8 cellular contexts compared by ENCODE assay signal in the genomic region with DNA sequence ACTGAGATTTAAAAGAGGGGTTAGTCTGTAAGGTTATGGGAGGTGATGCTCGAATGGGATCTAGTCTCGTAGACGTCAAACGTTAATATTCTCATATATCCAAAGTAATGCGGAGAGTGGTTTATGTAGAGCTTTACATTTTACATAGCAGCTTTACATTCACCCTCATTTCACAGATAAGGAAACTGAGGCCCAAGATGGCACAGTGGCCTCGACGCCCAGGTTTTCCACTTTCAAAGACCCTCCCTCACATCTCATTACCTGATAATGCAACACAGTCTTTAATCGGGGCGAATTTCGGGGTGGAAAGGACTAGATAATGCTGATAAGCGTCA. TPM values are rescaled to one million over a fixed set of nuclear protein-coding genes. Genes with fewer than 3 reads are reported as not detected.
DNase-seq lines count a peak whose midpoint lies in the region; ATAC-seq and TF ChIP-seq lines count a peak whose summit lies in the region.

No MANE protein-coding gene starts in this region.

- H4K20me1 ChIP-seq in GM23248 (ENCODE audit: insufficient read depth), result no peaks in the 10 kb centered on the region

- H3K9me3 ChIP-seq in GM23248 (ENCODE audit: low read depth), result no peaks in the 10 kb centered on the region
- H3K9me3 ChIP-seq in WERI-Rb-1 (ENCODE audit: severe bottlenecking), result no peaks in the 10 kb centered on the region

- H3F3A ChIP-seq in GM23248 (ENCODE audit: insufficient read depth), result peaks cover 33% of the 10 kb centered on the region

- in situ Hi-C loops in GM23248 (cut with MboI), result no loop called here

- DNase-seq in GM23248 (peak; percentile 28), WERI-Rb-1 (no peak), foreskin fibroblast (no peak), skeletal muscle cell (ENCODE audit: low read depth) (no peak), medulla oblongata (ENCODE audit: extremely low spot score) (no peak)
- DNase-seq in activated effector memory CD4-positive, alpha-beta T cell treated with anti-CD3 and anti-CD28 coated beads, Interleukin-2, amount 50 U/mL, for 16 hours, result no peak

- H3K27ac ChIP-seq in GM23248, result peak overlapping the region; percentile 92
- H3K27ac ChIP-seq in WERI-Rb-1, result peak overlapping the region; percentile 95

- peak overlapping the region; percentile 99 for H3K9ac ChIP-seq in GM23248

- TF ChIP-seq CTCF in WERI-Rb-1 (IDR thresholded peaks at IDR 0.05; ENCODE audit: low read depth, low read length) (no peak), foreskin fibroblast (IDR thresholded peaks at IDR 0.05; ENCODE audit: low read depth, low read length) (no peak)

- H3K36me3 ChIP-seq in GM23248 (ENCODE audit: low read depth), result no peaks in the 10 kb centered on the region
- peaks cover 14% of the 10 kb centered on the region for H3K36me3 ChIP-seq in WERI-Rb-1

- peak overlapping the region; percentile 99 for H3K4me3 ChIP-seq in GM23248
- H3K4me3 ChIP-seq in WERI-Rb-1 (ENCODE audit: low read depth, low read length), result peak overlapping the region; percentile 95
- peak overlapping the region; percentile 71 to 94 for H3K4me3 ChIP-seq in foreskin fibroblast (ENCODE audit: low read depth in 1 of 2, low read length in 2 of 2)
- peak overlapping the region; percentile 98 for H3K4me3 ChIP-seq in skeletal muscle cell (ENCODE audit: low read depth, low read length)

- peaks cover 78% of the 10 kb centered on the region for H3K79me2 ChIP-seq in GM23248 (ENCODE audit: insufficient read depth)

- no peaks in the 10 kb centered on the region for H3K9me2 ChIP-seq in GM23248 (ENCODE audit: insufficient read depth)

- H3K27me3 ChIP-seq in GM23248 (replicated peaks; ENCODE audit: insufficient read depth) (no peaks in the 10 kb centered on the region), WERI-Rb-1 (ENCODE audit: insufficient read depth, low read depth, severe bottlenecking) (no peaks in the 10 kb centered on the region)

- ATAC-seq in GM21381 (IDR thresholded peaks at IDR 0.05; ENCODE audit: unreplicated experiment) (no peak), GM18498 (IDR thresholded peaks at IDR 0.05; ENCODE audit: unreplicated experiment) (no peak)

- H3K4me2 ChIP-seq in GM23248 (ENCODE audit: unreplicated experiment), result peak overlapping the region; percentile 98

- 1 to 2% methylated on average over 11 of the region's 11 CpGs for WGBS in GM23248 (ENCODE audit: low coverage in 1 of 2, low lambda C conversion rate in 2 of 2, missing lambda C conversion rate in 2 of 2), 2 experiments

- H3K4me1 ChIP-seq in GM23248 (ENCODE audit: insufficient read depth), result peaks cover 41% of the 10 kb centered on the region

- peak overlapping the region; percentile 97 for H2AFZ ChIP-seq in GM23248

RNA-seq across cellular contexts. Expression of a gene that starts 0.5 kb away (rescaled TPM):
- 22.8 and 24.0 TPM in 2 replicates for total RNA-seq in GM23248 (2014; rRNA removed; shearing (Covaris generic))
- 25.5 and 28.5 TPM in 2 replicates for polyA plus RNA-seq in GM23248 (2016; fragmentation: Nextera tagmentation; extraction: Ambion mirVana)

RNA-seq across cellular contexts. Expression of a gene that starts 35.0 kb away (rescaled TPM):
- 477 and 555 TPM in 2 replicates for total RNA-seq in GM23248 (2014; rRNA removed; shearing (Covaris generic))
- polyA plus RNA-seq in GM23248 (2016; fragmentation: Nextera tagmentation; extraction: Ambion mirVana), result 969 and 998 TPM in 2 replicates
